8 cellular contexts compared by ENCODE assay signal in genomic region chr7:44735403-44736165, GRCh38. TPM values are rescaled to one million over a fixed set of nuclear protein-coding genes. Genes with fewer than 3 reads are reported as not detected.
DNase-seq lines count a peak whose midpoint lies in the region; ATAC-seq, FAIRE-seq and TF ChIP-seq lines count a peak whose summit lies in the region.

No MANE protein-coding gene starts in this region.

- H2AFZ ChIP-seq in GM12878 (ENCODE audit: control insufficient read depth, low read depth, low read length), result no peak overlapping the region

- in situ Hi-C loops in GM12878 (cut with MboI), result no loop called here

- peak; percentile 98 for DNase-seq in NCI-H226
- peak; percentile 78 for DNase-seq in GM12878 (ENCODE audit: low read depth, low spot score)
- peak; percentile 79 for DNase-seq in smooth muscle cell of the brain vasculature (ENCODE audit: low read depth, low spot score)
- no peak for DNase-seq in NCI-H510A (lab: John Stamatoyannopoulos, UW)
- DNase-seq in ovary, result no peak

- no peaks in the 10 kb centered on the region for H3K36me3 ChIP-seq in GM12878 (ENCODE audit: control insufficient read depth in 2 of 2, insufficient read depth in 2 of 2, low read length in 1 of 2)
- H3K36me3 ChIP-seq in ovary, result no peaks in the 10 kb centered on the region

- POLR2A ChIA-PET in GM12878 (lab: Charles Lee), result interaction anchor here (0.6 to 3.4 kb wide), 3 partner anchors 14 to 287 kb away, joined by 3 to 31 read pairs (median 4); partner anchors contain the start of gene ZMIZ2

- no peak for TF ChIP-seq RAD21 in GM12878 (IDR thresholded peaks at IDR 0.05; ENCODE audit: insufficient read depth, low read depth, low read length)

- H4K20me1 ChIP-seq in GM12878 (ENCODE audit: control insufficient read depth, insufficient read depth), result no peaks in the 10 kb centered on the region

- CTCF ChIA-PET in GM12878 (lab: Yijun Ruan, JAX), result interaction anchor here (0.9 to 1.0 kb wide), 2 partner anchors 14 to 18 kb away, joined by 3 to 4 read pairs; no protein-coding TSS in a partner anchor

- peak; percentile 67 for ATAC-seq in GM21390 (IDR thresholded peaks at IDR 0.05; ENCODE audit: unreplicated experiment)
- peak; percentile 79 for ATAC-seq in GM12878
- ATAC-seq in HG02973 (IDR thresholded peaks at IDR 0.05; ENCODE audit: unreplicated experiment), result no peak
- ATAC-seq in HG03520 (IDR thresholded peaks at IDR 0.05; ENCODE audit: unreplicated experiment), result no peak

- TF ChIP-seq EP300 in GM12878 (IDR thresholded peaks at IDR 0.05; ENCODE audit: borderline replicate concordance in 1 of 2, control insufficient read depth in 1 of 2, low read depth in 2 of 2, low read length in 2 of 2) (peak; percentile 42 to 58; a peak in 2 of 4 replicates), ovary (IDR thresholded peaks at IDR 0.05) (no peak)

- TF ChIP-seq CTCF in GM12878 (IDR thresholded peaks at IDR 0.05 in 2 of 3, conservative IDR thresholded peaks at IDR 0.05 in 1 of 3; ENCODE audit: control insufficient read depth in 2 of 3, extremely low read depth in 1 of 3, insufficient read depth in 1 of 3, low read depth in 3 of 3, low read length in 3 of 3), result no peak
- no peak for TF ChIP-seq CTCF in ovary (IDR thresholded peaks at IDR 0.05)

- SMC1A ChIA-PET in GM12878 (lab: Charles Lee; ENCODE audit: uncharacterized antibody, unreplicated experiment), result interaction anchor here (1.1 to 2.0 kb wide), 5 partner anchors 12 to 109 kb away, joined by 3 to 8 read pairs (median 5); no protein-coding TSS in a partner anchor

- RAD21 ChIA-PET in GM12878 (lab: Charles Lee; ENCODE audit: unreplicated experiment), result interaction anchor here (0.7 to 1.8 kb wide), 3 partner anchors 12 to 111 kb away, joined by 3 to 4 read pairs (median 4); no protein-coding TSS in a partner anchor

- H3K27me3 ChIP-seq in GM12878 (replicated peaks in 1 of 2; ENCODE audit: control insufficient read depth in 2 of 2, insufficient read depth in 2 of 2, low read length in 1 of 2), result no peaks in the 10 kb centered on the region
- H3K27me3 ChIP-seq in ovary, result no peaks in the 10 kb centered on the region

- intact Hi-C loops in GM12878 (cut with micrococcal nuclease; ENCODE audit: unreplicated experiment), result no loop called here
- intact Hi-C loops in ovary (cut with DNase I), result no loop called here

- no peak overlapping the region; the same call in 1 of the 2 replicates for H3K4me3 ChIP-seq in GM12878
- no peak overlapping the region for H3K4me3 ChIP-seq in ovary

- H3K4me2 ChIP-seq in GM12878 (ENCODE audit: control insufficient read depth, insufficient read depth), result no peak overlapping the region

- no TSS peak for BruUV-seq in GM12878 (replicated peaks; lab: Mats Ljungman, UMichigan)

- no peak overlapping the region for H3K9ac ChIP-seq in GM12878 (ENCODE audit: control insufficient read depth, insufficient read depth, low read length)

- peak; percentile 88 for FAIRE-seq in GM12878 (lab: Jason Lieb, UNC)

- peaks cover 9% of the 10 kb centered on the region for H3K4me1 ChIP-seq in GM12878 (ENCODE audit: control insufficient read depth, insufficient read depth, low read length)
- no peaks in the 10 kb centered on the region for H3K4me1 ChIP-seq in ovary (ENCODE audit: insufficient read depth)

- peak overlapping the region; percentile 20; the same call in 1 of the 2 replicates for H3K27ac ChIP-seq in GM12878 (ENCODE audit: control insufficient read depth, insufficient read depth)
- no peak overlapping the region for H3K27ac ChIP-seq in ovary

- TF ChIP-seq POLR2A in GM12878 (IDR thresholded peaks at IDR 0.05; ENCODE audit: low read depth, low read length), result no peak
- no peak for TF ChIP-seq POLR2A in ovary (IDR thresholded peaks at IDR 0.05)

- no peaks in the 10 kb centered on the region for H3K9me3 ChIP-seq in GM12878 (replicated peaks; ENCODE audit: control insufficient read depth, insufficient read depth, low read length)
- H3K9me3 ChIP-seq in ovary, result no peaks in the 10 kb centered on the region

- WGBS in GM12878 (ENCODE audit: insufficient coverage, insufficient replicate concordance, low lambda C conversion rate, missing lambda C conversion rate), result 38% methylated on average over 5 of the region's 5 CpGs
- 76 to 83% (median 79%) methylated on average over 5 of the region's 5 CpGs for WGBS in ovary, 3 donors

- no peaks in the 10 kb centered on the region for H3K79me2 ChIP-seq in GM12878 (ENCODE audit: control insufficient read depth, insufficient read depth, low read length)

TF ChIP-seq in GM12878, 131 proteins besides CTCF, POLR2A, EP300 and RAD21 (continues in another document):
- TF ChIP-seq SMC3 (IDR thresholded peaks at IDR 0.05; ENCODE audit: borderline replicate concordance, low read length) (no peak), ATF7 (IDR thresholded peaks at IDR 0.05; ENCODE audit: low read depth) (peak; percentile 56; the same call in 1 of the 2 replicates), GATAD2B (conservative IDR thresholded peaks at IDR 0.05; ENCODE audit: low read depth) (0 out of 2 replicates have a peak, but pooled peaks have one; percentile 56), NR2C1 (IDR thresholded peaks at IDR 0.05) (no peak), CREB1 (IDR thresholded peaks at IDR 0.05; ENCODE audit: low read depth) (peak; percentile 74), E4F1 (IDR thresholded peaks at IDR 0.05; ENCODE audit: borderline replicate concordance, partially characterized antibody) (no peak)

RNA-seq across cellular contexts. Expression of gene ZMIZ2, which starts 13.1 kb away (rescaled TPM):
- total RNA-seq in GM12878 (2013; cell fraction: nucleolus; rRNA removed), result 287 and 327 TPM in 2 replicates
- 22.4 and 23.9 TPM in 2 replicates for total RNA-seq in GM12878 (2014; rRNA removed)
- total RNA-seq in GM12878 (2014; rRNA removed; fragmentation: Illumina TruSeq; extraction: Trizol), result 12.6 and 13.4 TPM in 2 replicates
- 127 and 158 TPM in 2 replicates for total RNA-seq in GM12878 (2021)
- 73.8 TPM for polyA plus RNA-seq in GM12878 (2011; ENCODE audit: low read depth)
- polyA plus RNA-seq in GM12878 (2011; rRNA removed), result 9.9 and 20.5 TPM in 2 replicates
- 13.0 and 19.1 TPM in 2 replicates for polyA plus RNA-seq in GM12878 (2011; cell fraction: cytosol; rRNA removed)
- 376 and 416 TPM in 2 replicates for polyA plus RNA-seq in GM12878 (2011; cell fraction: nucleus; rRNA removed)
- 90.6 and 196 TPM in 2 replicates for polyA plus RNA-seq in GM12878 (2012)
- 20.0 and 47.0 TPM in 2 replicates for polyA plus RNA-seq in GM12878 (2014; fragmentation: Illumina TruSeq; extraction: Trizol)
- 1 to 10 TPM in 1 of 2 experiments, under 1 TPM in 1; 0.71 to 1.5 TPM for polyA plus RNA-seq in GM12878 (2014; fragmentation: Nextera tagmentation; extraction: Ambion mirVana)
- polyA plus RNA-seq in GM12878 (2014; rRNA removed), result 68.1 and 79.0 TPM in 2 replicates
- 1 to 10 TPM; 6.8 to 7.5 TPM for polyA plus RNA-seq in GM12878 (2016; fragmentation: Nextera tagmentation; extraction: Ambion mirVana)
- polyA minus RNA-seq in GM12878 (2011; rRNA and poly(A)+ RNA removed), result 28.2 and 51.1 TPM in 2 replicates
- 16.3 and 17.5 TPM in 2 replicates for polyA minus RNA-seq in GM12878 (2011; cell fraction: cytosol; rRNA and poly(A)+ RNA removed)
- polyA minus RNA-seq in GM12878 (2011; cell fraction: nucleus; rRNA and poly(A)+ RNA removed), result 87.9 and 145 TPM in 2 replicates
- 10 to 100 TPM; 20.0 to 85.5 (median 69.4) TPM for total RNA-seq in ovary
- 10 to 100 TPM; 12.7 to 36.8 TPM for polyA plus RNA-seq in ovary

Comparison
In these comparisons a context has a peak if more than half of its experiments do, and no peak if none do; other contexts are left out.
1. ATAC-seq: peak in GM21390 (single experiment) and GM12878 (single experiment); none in HG02973 (single experiment) and HG03520 (single experiment).
2. DNase-seq: peak in NCI-H226 (single experiment), GM12878 (single experiment) and smooth muscle cell of the brain vasculature (single experiment); none in NCI-H510A (single experiment) and ovary (0 of 5).